2 cellular contexts compared by ENCODE assay signal in the genomic region with DNA sequence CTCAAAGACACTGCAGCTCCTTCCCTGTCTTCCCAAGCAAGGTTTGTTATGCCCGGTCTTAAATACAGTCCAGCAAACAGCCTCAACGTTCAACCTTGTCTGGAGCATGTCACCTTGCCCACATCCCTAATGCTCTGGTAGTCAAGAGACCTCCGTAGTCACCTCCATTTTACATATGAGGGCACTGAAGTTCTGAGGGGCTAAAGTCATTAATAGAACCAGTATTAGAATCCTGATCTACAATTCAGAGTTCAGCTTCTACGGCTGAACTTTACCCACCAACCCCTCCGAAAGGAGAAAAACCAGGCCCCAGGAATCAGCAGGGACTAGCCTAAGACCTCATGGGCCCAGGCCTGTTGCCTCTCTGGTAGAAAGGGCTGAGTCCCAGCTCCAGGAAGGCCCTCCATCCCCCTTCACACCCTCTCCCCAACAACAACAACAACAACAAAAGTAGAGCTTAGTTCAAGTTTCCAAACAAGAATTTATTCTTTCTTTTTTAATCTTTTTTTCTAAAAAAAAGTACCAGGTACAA.
TF ChIP-seq lines count a peak whose summit lies in the region.

No MANE protein-coding gene starts in this region.

TF ChIP-seq in GM12878, 131 proteins besides CTCF, POLR2A, EP300 and RAD21:
- TF ChIP-seq CBX5 (IDR thresholded peaks at IDR 0.05; ENCODE audit: low read depth) (no peak), SMAD5 (IDR thresholded peaks at IDR 0.05; ENCODE audit: low read depth) (no peak), ASH2L (IDR thresholded peaks at IDR 0.05; ENCODE audit: borderline replicate concordance, low read depth) (no peak), PAX8 (IDR thresholded peaks at IDR 0.05) (no peak), HSF1 (IDR thresholded peaks at IDR 0.05; ENCODE audit: low read depth, low read length) (no peak), BMI1 (IDR thresholded peaks at IDR 0.05; ENCODE audit: borderline replicate concordance) (no peak), CHD4 (IDR thresholded peaks at IDR 0.05) (no peak), YBX1 (IDR thresholded peaks at IDR 0.05) (no peak), SUZ12 (IDR thresholded peaks at IDR 0.05; ENCODE audit: unreplicated experiment) (no peak)

TF ChIP-seq in liver, 16 proteins besides CTCF, POLR2A, EP300 and RAD21:
- TF ChIP-seq FOXA2 (IDR thresholded peaks at IDR 0.05): no peak
- no peak for TF ChIP-seq FOXA1 (IDR thresholded peaks at IDR 0.05)
- TF ChIP-seq, protein P1, sequence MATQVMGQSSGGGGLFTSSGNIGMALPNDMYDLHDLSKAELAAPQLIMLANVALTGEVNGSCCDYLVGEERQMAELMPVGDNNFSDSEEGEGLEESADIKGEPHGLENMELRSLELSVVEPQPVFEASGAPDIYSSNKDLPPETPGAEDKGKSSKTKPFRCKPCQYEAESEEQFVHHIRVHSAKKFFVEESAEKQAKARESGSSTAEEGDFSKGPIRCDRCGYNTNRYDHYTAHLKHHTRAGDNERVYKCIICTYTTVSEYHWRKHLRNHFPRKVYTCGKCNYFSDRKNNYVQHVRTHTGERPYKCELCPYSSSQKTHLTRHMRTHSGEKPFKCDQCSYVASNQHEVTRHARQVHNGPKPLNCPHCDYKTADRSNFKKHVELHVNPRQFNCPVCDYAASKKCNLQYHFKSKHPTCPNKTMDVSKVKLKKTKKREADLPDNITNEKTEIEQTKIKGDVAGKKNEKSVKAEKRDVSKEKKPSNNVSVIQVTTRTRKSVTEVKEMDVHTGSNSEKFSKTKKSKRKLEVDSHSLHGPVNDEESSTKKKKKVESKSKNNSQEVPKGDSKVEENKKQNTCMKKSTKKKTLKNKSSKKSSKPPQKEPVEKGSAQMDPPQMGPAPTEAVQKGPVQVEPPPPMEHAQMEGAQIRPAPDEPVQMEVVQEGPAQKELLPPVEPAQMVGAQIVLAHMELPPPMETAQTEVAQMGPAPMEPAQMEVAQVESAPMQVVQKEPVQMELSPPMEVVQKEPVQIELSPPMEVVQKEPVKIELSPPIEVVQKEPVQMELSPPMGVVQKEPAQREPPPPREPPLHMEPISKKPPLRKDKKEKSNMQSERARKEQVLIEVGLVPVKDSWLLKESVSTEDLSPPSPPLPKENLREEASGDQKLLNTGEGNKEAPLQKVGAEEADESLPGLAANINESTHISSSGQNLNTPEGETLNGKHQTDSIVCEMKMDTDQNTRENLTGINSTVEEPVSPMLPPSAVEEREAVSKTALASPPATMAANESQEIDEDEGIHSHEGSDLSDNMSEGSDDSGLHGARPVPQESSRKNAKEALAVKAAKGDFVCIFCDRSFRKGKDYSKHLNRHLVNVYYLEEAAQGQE (IDR thresholded peaks at IDR 0.05): no peak
- TF ChIP-seq JUND (IDR thresholded peaks at IDR 0.05): no peak
- no peak for TF ChIP-seq HNF4A (conservative IDR thresholded peaks at IDR 0.05)
- no peak for TF ChIP-seq HNF4G (IDR thresholded peaks at IDR 0.05)
- no peak for TF ChIP-seq EGR1 (IDR thresholded peaks at IDR 0.05; ENCODE audit: low read depth in 2 of 2)
- TF ChIP-seq, protein P2, sequence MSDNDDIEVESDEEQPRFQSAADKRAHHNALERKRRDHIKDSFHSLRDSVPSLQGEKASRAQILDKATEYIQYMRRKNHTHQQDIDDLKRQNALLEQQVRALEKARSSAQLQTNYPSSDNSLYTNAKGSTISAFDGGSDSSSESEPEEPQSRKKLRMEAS (IDR thresholded peaks at IDR 0.05): no peak
- TF ChIP-seq YY1 (IDR thresholded peaks at IDR 0.05): no peak
- no peak for TF ChIP-seq RXRA (IDR thresholded peaks at IDR 0.05)
- TF ChIP-seq, protein P3, sequence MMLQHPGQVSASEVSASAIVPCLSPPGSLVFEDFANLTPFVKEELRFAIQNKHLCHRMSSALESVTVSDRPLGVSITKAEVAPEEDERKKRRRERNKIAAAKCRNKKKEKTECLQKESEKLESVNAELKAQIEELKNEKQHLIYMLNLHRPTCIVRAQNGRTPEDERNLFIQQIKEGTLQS (IDR thresholded peaks at IDR 0.05): no peak
- TF ChIP-seq SP1 (IDR thresholded peaks at IDR 0.05): no peak
- no peak for TF ChIP-seq NR2F2 (IDR thresholded peaks at IDR 0.05)
- TF ChIP-seq TAF1 (conservative IDR thresholded peaks at IDR 0.05): no peak
- no peak for TF ChIP-seq ZBTB33 (IDR thresholded peaks at IDR 0.05)
- TF ChIP-seq GABPA (IDR thresholded peaks at IDR 0.05 in 1 of 2, conservative IDR thresholded peaks at IDR 0.05 in 1 of 2): no peak
